In the genomic region with DNA sequence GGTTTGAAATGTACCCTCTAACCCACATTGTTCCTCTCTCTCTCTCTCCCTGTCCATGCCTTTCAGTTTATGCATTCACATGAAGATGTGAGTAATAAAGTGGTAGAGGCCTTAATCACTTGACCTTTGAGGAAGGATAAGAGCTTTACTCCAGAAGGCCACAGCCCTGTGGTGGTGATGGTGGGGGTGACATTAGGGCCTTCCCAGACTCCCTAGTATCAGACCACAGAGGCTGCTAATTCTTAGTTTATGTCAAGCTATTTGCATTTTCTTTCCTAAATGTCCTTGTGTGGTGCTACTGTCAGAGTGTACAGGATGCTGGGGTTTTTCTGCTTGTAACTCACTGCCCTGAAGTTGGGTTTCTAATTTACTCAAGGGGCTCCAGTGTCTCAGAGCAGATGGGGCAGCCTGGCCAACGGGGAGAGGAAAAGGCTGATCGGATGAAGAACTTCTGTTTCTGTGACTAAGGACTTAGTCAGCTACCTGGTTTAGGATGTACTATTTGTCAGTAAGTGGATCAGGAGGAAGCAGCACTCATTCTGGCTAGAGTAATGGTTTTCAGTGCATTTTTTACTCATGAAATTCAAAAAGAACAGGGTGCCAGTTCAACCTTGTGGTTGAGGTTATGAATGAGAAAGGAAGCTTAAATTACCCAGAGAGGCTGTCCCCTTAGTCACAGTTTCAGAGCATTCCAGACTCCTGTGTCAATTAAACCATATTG, we compare ENCODE assay signal across 8 cellular contexts.
DNase-seq lines count a peak whose midpoint lies in the region; ATAC-seq and TF ChIP-seq lines count a peak whose summit lies in the region.

No MANE protein-coding gene starts in this region.

- H3K4me1 ChIP-seq in mesodermal cell (ENCODE audit: control insufficient read depth, insufficient read depth, low read length, poor library complexity, severe bottlenecking) (peaks cover 22% of the 10 kb centered on the region), mucosa of descending colon (ENCODE audit: low read depth) (peaks cover 2% of the 10 kb centered on the region)

- H3K36me3 ChIP-seq in mesodermal cell (ENCODE audit: control insufficient read depth, insufficient read depth, low read length) (no peaks in the 10 kb centered on the region), mucosa of descending colon (ENCODE audit: low read depth) (no peaks in the 10 kb centered on the region)

- TF ChIP-seq CTCF in mucosa of descending colon (IDR thresholded peaks at IDR 0.05) = no peak

- H3K27ac ChIP-seq in mesodermal cell (ENCODE audit: low read depth, low read length, severe bottlenecking) = peak overlapping the region; percentile 46

- DNase-seq in stimulated activated naive CD4-positive, alpha-beta T cell treated with Interleukin-2 at 50 U/mL for 16 hours (lab: John Stamatoyannopoulos, UW) = peak; percentile 60
- DNase-seq in stimulated activated naive CD4-positive, alpha-beta T cell (lab: John Stamatoyannopoulos, UW) = no peak
- peak in 2 of 3 experiments; percentile 6 to 45 for DNase-seq in activated CD8-positive, alpha-beta memory T cell treated with anti-CD3 and anti-CD28 coated beads for 48 hours (ENCODE audit: low read depth in 2 of 3, low spot score in 2 of 3)
- DNase-seq in NCI-H345 treated with DMSO at 0.1 percent for 48 hours (lab: John Stamatoyannopoulos, UW; ENCODE audit: unreplicated experiment) (no peak), mucosa of descending colon (no peak), NCI-H2029 treated with DMSO at 0.1 percent for 48 hours (lab: John Stamatoyannopoulos, UW) (no peak)

- ATAC-seq in HG03175 (IDR thresholded peaks at IDR 0.05; ENCODE audit: unreplicated experiment) (peak; percentile 89), mucosa of descending colon (no peak)

- 100% methylated on average over 1 of the region's 2 CpGs; no CpG with 5 or more reads in 1 of the 2 experiments for WGBS in mesodermal cell (ENCODE audit: insufficient coverage in 2 of 2), 2 experiments

- intact Hi-C loops in mucosa of descending colon (cut with DNase I, micrococcal nuclease) = no loop called here

- H3K9me3 ChIP-seq in mesodermal cell (ENCODE audit: control insufficient read depth, low read length) = no peaks in the 10 kb centered on the region
- no peaks in the 10 kb centered on the region for H3K9me3 ChIP-seq in mucosa of descending colon

- H3K4me3 ChIP-seq in mesodermal cell (ENCODE audit: extremely low read depth, insufficient read depth, low read length, poor library complexity, severe bottlenecking) (no peak overlapping the region), mucosa of descending colon (no peak overlapping the region)

Comparison
In these comparisons a context has a peak if more than half of its experiments do, and no peak if none do; other contexts are left out.
1. DNase-seq: peak in stimulated activated naive CD4-positive, alpha-beta T cell treated with Interleukin-2 at 50 U/mL for 16 hours (single experiment) and activated CD8-positive, alpha-beta memory T cell treated with anti-CD3 and anti-CD28 coated beads for 48 hours (2 of 3); none in stimulated activated naive CD4-positive, alpha-beta T cell (0 of 6), NCI-H345 treated with DMSO at 0.1 percent for 48 hours (single experiment), mucosa of descending colon (0 of 3) and NCI-H2029 treated with DMSO at 0.1 percent for 48 hours (single experiment).